ENCODE assay signal across 15 cellular contexts in the genomic region with DNA sequence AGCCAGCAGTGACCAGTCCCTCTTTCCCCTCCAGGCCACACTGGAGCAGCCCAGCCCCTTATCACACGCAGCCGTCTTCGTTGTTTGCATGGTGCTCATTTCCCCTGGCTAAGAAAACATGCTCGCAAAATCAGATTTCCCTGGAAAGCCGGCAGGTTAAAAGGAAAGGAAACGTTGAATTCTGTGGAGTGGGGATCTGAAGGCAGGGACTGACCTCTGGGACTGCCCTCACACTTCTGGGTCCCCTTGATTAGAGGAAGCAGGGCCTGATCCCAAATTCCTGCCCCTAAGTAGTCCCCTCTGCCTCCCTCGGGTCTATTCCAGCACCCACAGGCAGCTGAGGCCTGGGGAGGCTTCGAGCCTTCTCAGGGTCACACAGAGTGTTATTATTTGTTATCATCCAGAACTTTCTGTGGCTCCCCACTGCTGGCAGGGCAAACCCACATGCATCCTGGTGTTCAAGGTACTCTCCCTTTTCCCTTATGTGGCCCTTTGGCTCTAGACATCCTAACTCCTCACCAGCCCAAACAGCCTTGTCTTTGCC.
"Had no signal": no experiment of that assay in that cellular context is flagged by ENCODE, and none has a peak within 500 bp of the region (broad histone marks: within the 10 kb centered on the region; RNA-seq: fewer than 3 reads in every experiment).

No MANE protein-coding gene starts in this region.

- DNase-seq: activated CD4-positive, alpha-beta T cell treated with anti-CD3 and anti-CD28 coated beads, Interleukin-2, amount 10 ng/mL, durations not matched to agents 24 days and 14 days; activated effector memory CD4-positive, alpha-beta T cell treated with anti-CD3 and anti-CD28 coated beads, Interleukin-2, amount 50 U/mL, for 16 hours; activated naive CD4-positive, alpha-beta T cell treated with anti-CD3 and anti-CD28 coated beads, Interleukin-2, amount 50 U/mL, for 16 hours; activated T-cell treated with anti-CD3 and anti-CD28 coated beads, Interleukin-2, amount 50 U/mL, for 72 hours; brain microvascular endothelial cell; central memory CD4-positive, alpha-beta T cell; colonic mucosa; heart right ventricle; immature natural killer cell; left cardiac atrium; mesendoderm; natural killer cell; nucleus accumbens; upper lobe of left lung had no signal

- H3K4me3 Mint-ChIP-seq: activated CD4-positive, alpha-beta T cell treated with anti-CD3 and anti-CD28 coated beads, Interleukin-2, amount 10 ng/mL, durations not matched to agents 24 days and 14 days; activated T-cell treated with anti-CD3 and anti-CD28 coated beads, Interleukin-2, amount 50 U/mL, for 72 hours; immature natural killer cell; natural killer cell; stimulated activated naive CD8-positive, alpha-beta T cell treated with anti-CD3 and anti-CD28 coated beads, Interleukin-15, Interleukin-2, amounts not matched to agents 100 ng/mL and 50 ng/mL, for 24 hours had no signal

- ATAC-seq: activated T-cell treated with anti-CD3 and anti-CD28 coated beads, Interleukin-2, amount 50 U/mL, for 72 hours; heart right ventricle; left cardiac atrium; natural killer cell had no signal

- H3K27ac Mint-ChIP-seq: activated CD4-positive, alpha-beta T cell treated with anti-CD3 and anti-CD28 coated beads, Interleukin-2, amount 10 ng/mL, durations not matched to agents 24 days and 14 days; activated T-cell treated with anti-CD3 and anti-CD28 coated beads, Interleukin-2, amount 50 U/mL, for 72 hours; immature natural killer cell; natural killer cell had no signal

- H3K4me1 Mint-ChIP-seq: activated CD4-positive, alpha-beta T cell treated with anti-CD3 and anti-CD28 coated beads, Interleukin-2, amount 10 ng/mL, durations not matched to agents 24 days and 14 days; immature natural killer cell; natural killer cell had no signal

- H3K9me3 Mint-ChIP-seq: activated CD4-positive, alpha-beta T cell treated with anti-CD3 and anti-CD28 coated beads, Interleukin-2, amount 10 ng/mL, durations not matched to agents 24 days and 14 days; activated T-cell treated with anti-CD3 and anti-CD28 coated beads, Interleukin-2, amount 50 U/mL, for 72 hours; immature natural killer cell; natural killer cell; stimulated activated naive CD8-positive, alpha-beta T cell treated with anti-CD3 and anti-CD28 coated beads, Interleukin-15, Interleukin-2, amounts not matched to agents 100 ng/mL and 50 ng/mL, for 24 hours had no signal

- H3K27me3 Mint-ChIP-seq: activated CD4-positive, alpha-beta T cell treated with anti-CD3 and anti-CD28 coated beads, Interleukin-2, amount 10 ng/mL, durations not matched to agents 24 days and 14 days; stimulated activated naive CD8-positive, alpha-beta T cell treated with anti-CD3 and anti-CD28 coated beads, Interleukin-15, Interleukin-2, amounts not matched to agents 100 ng/mL and 50 ng/mL, for 24 hours had no signal

- H3K36me3 Mint-ChIP-seq: immature natural killer cell, natural killer cell had no signal
